11 cellular contexts compared by ENCODE assay signal in genomic region chr6:100203391-100203790, GRCh38.
A peak's percentile ranks its signal among the peaks of the same experiment; 100 is the strongest.
DNase-seq lines count a peak whose midpoint lies in the region; ATAC-seq, FAIRE-seq and TF ChIP-seq lines count a peak whose summit lies in the region.
"Had no signal": no experiment of that assay in that cellular context is flagged by ENCODE, and none has a peak within 500 bp of the region (broad histone marks: within the 10 kb centered on the region; RNA-seq: fewer than 3 reads in every experiment).

No MANE protein-coding gene starts in this region.

- TF ChIP-seq RAD21 in A549 (conservative IDR thresholded peaks at IDR 0.05 in 1 of 2, IDR thresholded peaks at IDR 0.05 in 1 of 2) = no peak

- peaks cover 9% of the 10 kb centered on the region; the same call in 1 of the 3 replicates for H3K4me1 ChIP-seq in A549
- H3K4me1 ChIP-seq: left ventricle myocardium inferior had no signal

- no peak for TF ChIP-seq EP300 in A549 (IDR thresholded peaks at IDR 0.05)

- peaks cover 13% of the 10 kb centered on the region; the same call in 1 of the 3 replicates for H3K9me3 ChIP-seq in A549

- ATAC-seq in A549 = peak; percentile 66 to 79
- no peak for ATAC-seq in GM21825 (IDR thresholded peaks at IDR 0.05; ENCODE audit: unreplicated experiment)
- ATAC-seq in GM21576 (IDR thresholded peaks at IDR 0.05; ENCODE audit: unreplicated experiment) = no peak
- ATAC-seq in HG03354 (IDR thresholded peaks at IDR 0.05; ENCODE audit: poor library complexity, severe bottlenecking, unreplicated experiment) = no peak
- ATAC-seq: WTC11 had no signal

- no peak for TF ChIP-seq CTCF in A549 (IDR thresholded peaks at IDR 0.05)

- no peak for TF ChIP-seq POLR2A in A549 (IDR thresholded peaks at IDR 0.05; ENCODE audit: low read length)

- DNase-seq in A549 (ENCODE audit: low read depth in 1 of 2, low spot score in 1 of 2) (peak; percentile 25 to 86), HS-5 (ENCODE audit: low read depth) (peak; percentile 93), SW 1271 (lab: John Stamatoyannopoulos, UW) (peak; percentile 31 to 74), foreskin melanocyte (peak; percentile 32), occipital lobe (lab: John Stamatoyannopoulos, UW) (no peak)
- DNase-seq: KG1, left ventricle myocardium inferior had no signal

- H3K4me3 ChIP-seq in A549 = no peak overlapping the region
- H3K4me3 ChIP-seq: left ventricle myocardium inferior had no signal

- CTCF ChIA-PET in A549 (lab: Yijun Ruan, JAX) = interaction anchor here (0.8 kb wide), 1 partner anchor 257 kb away, joined by 4 read pairs; no protein-coding TSS in a partner anchor

- peak overlapping the region; percentile 40 for H3K4me2 ChIP-seq in A549

- FAIRE-seq in A549 (lab: Jason Lieb, UNC) = no peak

- 20% methylated on average over 3 of the region's 3 CpGs for WGBS in A549 (ENCODE audit: missing lambda C conversion rate)

- POLR2A ChIA-PET in A549 (lab: Yijun Ruan, JAX) = interaction anchor here (1.0 to 1.3 kb wide), 2 partner anchors 25 to 258 kb away, joined by 3 read pairs; no protein-coding TSS in a partner anchor

- H3K27ac ChIP-seq in A549 = peak overlapping the region; percentile 81 to 93
- H3K27ac ChIP-seq: left ventricle myocardium inferior had no signal

TF ChIP-seq in A549, 52 proteins besides CTCF, POLR2A, EP300 and RAD21:
- TF ChIP-seq FOSL2 (IDR thresholded peaks at IDR 0.05) (no peak), FOSL2 (CRISPR knock-in tag; IDR thresholded peaks at IDR 0.05) (peak; percentile 90), RNF2 (IDR thresholded peaks at IDR 0.05; ENCODE audit: borderline replicate concordance, low read depth) (no peak), CEBPB (IDR thresholded peaks at IDR 0.05) (peak; percentile 9 to 77; a peak in 3 of 4 replicates), KDM1A (IDR thresholded peaks at IDR 0.05; ENCODE audit: low read depth) (no peak), GATA3 (IDR thresholded peaks at IDR 0.05; ENCODE audit: borderline replicate concordance) (peak; percentile 34; the same call in 1 of the 2 replicates), ATOH8 (CRISPR knock-in tag; IDR thresholded peaks at IDR 0.05; ENCODE audit: low read depth) (no peak), RFX5 (IDR thresholded peaks at IDR 0.05) (no peak), HEYL (CRISPR knock-in tag; IDR thresholded peaks at IDR 0.05) (no peak), MYC (IDR thresholded peaks at IDR 0.05; ENCODE audit: borderline replicate concordance, low read length) (no peak)
- TF ChIP-seq, protein P1, sequence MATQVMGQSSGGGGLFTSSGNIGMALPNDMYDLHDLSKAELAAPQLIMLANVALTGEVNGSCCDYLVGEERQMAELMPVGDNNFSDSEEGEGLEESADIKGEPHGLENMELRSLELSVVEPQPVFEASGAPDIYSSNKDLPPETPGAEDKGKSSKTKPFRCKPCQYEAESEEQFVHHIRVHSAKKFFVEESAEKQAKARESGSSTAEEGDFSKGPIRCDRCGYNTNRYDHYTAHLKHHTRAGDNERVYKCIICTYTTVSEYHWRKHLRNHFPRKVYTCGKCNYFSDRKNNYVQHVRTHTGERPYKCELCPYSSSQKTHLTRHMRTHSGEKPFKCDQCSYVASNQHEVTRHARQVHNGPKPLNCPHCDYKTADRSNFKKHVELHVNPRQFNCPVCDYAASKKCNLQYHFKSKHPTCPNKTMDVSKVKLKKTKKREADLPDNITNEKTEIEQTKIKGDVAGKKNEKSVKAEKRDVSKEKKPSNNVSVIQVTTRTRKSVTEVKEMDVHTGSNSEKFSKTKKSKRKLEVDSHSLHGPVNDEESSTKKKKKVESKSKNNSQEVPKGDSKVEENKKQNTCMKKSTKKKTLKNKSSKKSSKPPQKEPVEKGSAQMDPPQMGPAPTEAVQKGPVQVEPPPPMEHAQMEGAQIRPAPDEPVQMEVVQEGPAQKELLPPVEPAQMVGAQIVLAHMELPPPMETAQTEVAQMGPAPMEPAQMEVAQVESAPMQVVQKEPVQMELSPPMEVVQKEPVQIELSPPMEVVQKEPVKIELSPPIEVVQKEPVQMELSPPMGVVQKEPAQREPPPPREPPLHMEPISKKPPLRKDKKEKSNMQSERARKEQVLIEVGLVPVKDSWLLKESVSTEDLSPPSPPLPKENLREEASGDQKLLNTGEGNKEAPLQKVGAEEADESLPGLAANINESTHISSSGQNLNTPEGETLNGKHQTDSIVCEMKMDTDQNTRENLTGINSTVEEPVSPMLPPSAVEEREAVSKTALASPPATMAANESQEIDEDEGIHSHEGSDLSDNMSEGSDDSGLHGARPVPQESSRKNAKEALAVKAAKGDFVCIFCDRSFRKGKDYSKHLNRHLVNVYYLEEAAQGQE (IDR thresholded peaks at IDR 0.05) = no peak

Comparison
In these comparisons a context has a peak if more than half of its experiments do, and no peak if none do; other contexts are left out.
1. ATAC-seq: peak in A549 (2 of 2); none in GM21825 (single experiment), GM21576 (single experiment) and HG03354 (single experiment).